Comparison of ENCODE assay signal across 1 cellular context in genomic region chr12:55715833-55716581, GRCh38.
TF ChIP-seq lines count a peak whose summit lies in the region.

TSS of gene BLOC1S1 (plus strand) at chr12:55716046. CDS start at chr12:55716052, 6 bp downstream.

TF ChIP-seq in HepG2, 621 proteins besides CTCF, POLR2A, EP300 and RAD21 (continued from another document and continues in another):
- TF ChIP-seq GLMP (CRISPR knock-in tag; IDR thresholded peaks at IDR 0.05; ENCODE audit: borderline replicate concordance) (no peak), ZNF282 (IDR thresholded peaks at IDR 0.05; ENCODE audit: partially characterized antibody) (no peak), ZNF550 (CRISPR knock-in tag; IDR thresholded peaks at IDR 0.05; ENCODE audit: borderline replicate concordance) (no peak), RFX1 (IDR thresholded peaks at IDR 0.05) (no peak), ZNF549 (CRISPR knock-in tag; IDR thresholded peaks at IDR 0.05) (no peak), CBX5 (CRISPR knock-in tag; IDR thresholded peaks at IDR 0.05; ENCODE audit: borderline replicate concordance) (peak; percentile 87; the same call in 1 of the 2 replicates), MLX (CRISPR knock-in tag; IDR thresholded peaks at IDR 0.05) (peak; percentile 78; the same call in 1 of the 2 replicates), GLI4 (CRISPR knock-in tag; IDR thresholded peaks at IDR 0.05; ENCODE audit: borderline replicate concordance) (0 out of 2 replicates have a peak, but pooled peaks have one; percentile 32), ZNF260 (CRISPR knock-in tag; IDR thresholded peaks at IDR 0.05; ENCODE audit: borderline replicate concordance, low read depth) (no peak), CBX2 (IDR thresholded peaks at IDR 0.05; ENCODE audit: low read depth, low read length) (no peak), CBX2 (CRISPR knock-in tag; IDR thresholded peaks at IDR 0.05; ENCODE audit: low read depth) (no peak), ZNF629 (CRISPR knock-in tag; conservative IDR thresholded peaks at IDR 0.05) (no peak), AFF4 (CRISPR knock-in tag; IDR thresholded peaks at IDR 0.05) (0 out of 2 replicates have a peak, but pooled peaks have one; percentile 71), ZNF138 (CRISPR knock-in tag; IDR thresholded peaks at IDR 0.05; ENCODE audit: low read depth) (no peak), ZNF615 (CRISPR knock-in tag; IDR thresholded peaks at IDR 0.05; ENCODE audit: borderline replicate concordance) (no peak), SP140L (CRISPR knock-in tag; IDR thresholded peaks at IDR 0.05; ENCODE audit: borderline replicate concordance) (no peak; the same call in 1 of the 2 replicates), FUBP1 (CRISPR knock-in tag; IDR thresholded peaks at IDR 0.05; ENCODE audit: borderline replicate concordance) (no peak), ZNF281 (CRISPR knock-in tag; IDR thresholded peaks at IDR 0.05; ENCODE audit: borderline replicate concordance) (peak; percentile 68), ISL2 (CRISPR knock-in tag; IDR thresholded peaks at IDR 0.05) (no peak), POLR2AphosphoS2 (IDR thresholded peaks at IDR 0.05; ENCODE audit: low read depth, low read length) (no peak), JUN (CRISPR knock-in tag; IDR thresholded peaks at IDR 0.05) (no peak), SIX4 (CRISPR knock-in tag; IDR thresholded peaks at IDR 0.05) (no peak), KDM1A (CRISPR knock-in tag; IDR thresholded peaks at IDR 0.05) (no peak), ZZZ3 (CRISPR knock-in tag; IDR thresholded peaks at IDR 0.05; ENCODE audit: borderline replicate concordance) (peak; percentile 76), NFYC (CRISPR knock-in tag; IDR thresholded peaks at IDR 0.05) (peak; percentile 67), FOXJ3 (CRISPR knock-in tag; IDR thresholded peaks at IDR 0.05; ENCODE audit: borderline replicate concordance) (no peak), SP2 (CRISPR knock-in tag; IDR thresholded peaks at IDR 0.05) (peak; percentile 67), ZNF296 (CRISPR knock-in tag; conservative IDR thresholded peaks at IDR 0.05) (no peak), ZNF24 (IDR thresholded peaks at IDR 0.05) (no peak), ZNF784 (CRISPR knock-in tag; IDR thresholded peaks at IDR 0.05; ENCODE audit: borderline replicate concordance) (peak; percentile 53; the same call in 1 of the 2 replicates), RBM22 (optimal IDR thresholded peaks at IDR 0.05; ENCODE audit: low read length) (no peak), MEIS1 (CRISPR knock-in tag; IDR thresholded peaks at IDR 0.05; ENCODE audit: borderline replicate concordance) (0 out of 2 replicates have a peak, but pooled peaks have one; percentile 47), PATZ1 (CRISPR knock-in tag; IDR thresholded peaks at IDR 0.05) (peak; percentile 99), ZNF800 (CRISPR knock-in tag; IDR thresholded peaks at IDR 0.05) (no peak), ZNF563 (CRISPR knock-in tag; IDR thresholded peaks at IDR 0.05) (0 out of 2 replicates have a peak, but pooled peaks have one; percentile 25), POLR2AphosphoS5 (IDR thresholded peaks at IDR 0.05; ENCODE audit: low read depth, low read length) (peak; percentile 79), TFDP1 (CRISPR knock-in tag; IDR thresholded peaks at IDR 0.05; ENCODE audit: borderline replicate concordance) (peak; percentile 93), AGO2 (optimal IDR thresholded peaks at IDR 0.05; ENCODE audit: low read depth, low read length) (no peak), HOMEZ (CRISPR knock-in tag; IDR thresholded peaks at IDR 0.05; ENCODE audit: low read depth) (peak; percentile 48; the same call in 1 of the 2 replicates), FOXO4 (CRISPR knock-in tag; conservative IDR thresholded peaks at IDR 0.05) (no peak), ZNF749 (CRISPR knock-in tag; IDR thresholded peaks at IDR 0.05; ENCODE audit: borderline replicate concordance) (0 out of 2 replicates have a peak, but pooled peaks have one; percentile 59), ELF3 (CRISPR knock-in tag; IDR thresholded peaks at IDR 0.05) (peak; percentile 59)
